ENCODE assay signal across 8 cellular contexts in the genomic region with DNA sequence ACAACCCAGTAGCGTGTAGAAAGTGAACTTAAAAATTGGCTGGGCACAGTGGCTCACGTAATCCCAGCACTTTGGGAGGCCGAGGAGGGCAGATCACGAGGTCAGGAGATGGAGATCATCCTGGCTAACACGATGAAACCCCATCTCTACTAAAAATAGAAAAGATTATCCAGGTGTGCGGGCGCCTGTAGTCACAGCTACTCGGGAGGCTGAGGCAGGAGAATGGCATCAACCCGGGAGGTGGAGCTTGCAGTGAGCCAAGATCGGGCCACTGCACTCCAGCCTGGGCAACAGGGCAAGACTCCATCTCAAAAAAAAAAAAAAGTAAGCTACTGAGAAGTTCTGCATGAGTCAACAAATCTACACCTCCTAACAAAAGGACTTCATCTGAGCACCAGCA. TPM values are rescaled to one million over a fixed set of nuclear protein-coding genes. Genes with fewer than 3 reads are reported as not detected.
DNase-seq lines count a peak whose midpoint lies in the region; ATAC-seq, FAIRE-seq and TF ChIP-seq lines count a peak whose summit lies in the region.
"Not testable (repeated sequence)": the region's sequence is repeated elsewhere in the genome, so short reads cannot be mapped to it uniquely, and the experiment has no call there.

No MANE protein-coding gene starts in this region.

- TF ChIP-seq POLR2A in GM12878 (IDR thresholded peaks at IDR 0.05; ENCODE audit: low read depth, low read length): not testable (repeated sequence)

- not testable (repeated sequence) for H3K36me3 ChIP-seq in CD8-positive, alpha-beta T cell (ENCODE audit: insufficient read depth, low read length)
- H3K36me3 ChIP-seq in OCI-LY1 (ENCODE audit: insufficient read depth, low read length) (peaks cover 81% of the 10 kb centered on the region), GM12878 (ENCODE audit: control insufficient read depth in 2 of 2, insufficient read depth in 2 of 2, low read length in 1 of 2) (peaks cover 4 to 27% of the 10 kb centered on the region in 2 experiments), trophoblast cell (ENCODE audit: control insufficient read depth in 1 of 2, insufficient read depth in 2 of 2, low read length in 2 of 2) (peaks cover 19 to 29% of the 10 kb centered on the region in 2 experiments)

- not testable (repeated sequence) for H3K4me3 Mint-ChIP-seq in CD8-positive, alpha-beta T cell; T-helper 2 cell treated with Interferon-gamma antibody and Interleukin-4, amounts not matched to agents 5 μg/mL and 100 μg/mL, for 36 hours; activated T-cell treated with anti-CD3 and anti-CD28 coated beads, Interleukin-2, amount 50 U/mL, for 24 hours; immature natural killer cell; type B pancreatic cell

- DNase-seq in CD8-positive, alpha-beta T cell; T-helper 2 cell treated with Interferon-gamma antibody and Interleukin-4, amounts not matched to agents 5 μg/mL and 100 μg/mL, for 36 hours (ENCODE audit: low spot score); activated T-cell treated with anti-CD3 and anti-CD28 coated beads, Interleukin-2, amount 50 U/mL, for 24 hours; GM12878 (ENCODE audit: low read depth, low spot score); immature natural killer cell; trophoblast cell; type B pancreatic cell (ENCODE audit: extremely low spot score, unreplicated experiment): not testable (repeated sequence)

- H3K9me2 ChIP-seq in OCI-LY1 (ENCODE audit: low read depth, low read length): not testable (repeated sequence)

- 53% methylated on average over 10 of the region's 10 CpGs for WGBS in GM12878 (ENCODE audit: insufficient coverage, insufficient replicate concordance, low lambda C conversion rate, missing lambda C conversion rate)
- WGBS in trophoblast cell (ENCODE audit: extremely low coverage, insufficient coverage, insufficient read length): no CpG with 5 or more reads among the region's 10 CpGs

- not testable (repeated sequence) for FAIRE-seq in GM12878 (lab: Jason Lieb, UNC)

- CTCF ChIA-PET in CD8-positive, alpha-beta T cell (lab: Charles Lee): interaction anchor here (0.6 to 9.8 kb wide), 15 partner anchors 11 to 342 kb away, joined by 3 to 79 read pairs (median 3); no protein-coding TSS in a partner anchor
- CTCF ChIA-PET in GM12878 (lab: Yijun Ruan, JAX): interaction anchor here (0.7 to 11.4 kb wide), 28 partner anchors 9 to 573 kb away, joined by 3 to 127 read pairs (median 4); a partner anchor contains a TSS

- H2BK120ac ChIP-seq in trophoblast cell (ENCODE audit: insufficient read depth, low read length, poor library complexity): not testable (repeated sequence)

- H4K91ac ChIP-seq in trophoblast cell (ENCODE audit: low read depth, low read length): not testable (repeated sequence)

- not testable (repeated sequence) for TF ChIP-seq RAD21 in GM12878 (IDR thresholded peaks at IDR 0.05; ENCODE audit: insufficient read depth, low read depth, low read length)

- H2AK5ac ChIP-seq in trophoblast cell (ENCODE audit: low read length): not testable (repeated sequence)

- H3K79me2 ChIP-seq in OCI-LY1 (ENCODE audit: insufficient read depth, low read length) (peaks cover 82% of the 10 kb centered on the region), GM12878 (ENCODE audit: control insufficient read depth, insufficient read depth, low read length) (peaks cover 79% of the 10 kb centered on the region), trophoblast cell (ENCODE audit: control insufficient read depth, insufficient read depth, low read length, poor library complexity) (peaks cover 33% of the 10 kb centered on the region)

- TF ChIP-seq CTCF in CD8-positive, alpha-beta T cell (IDR thresholded peaks at IDR 0.05); OCI-LY1 (IDR thresholded peaks at IDR 0.05; ENCODE audit: low read length); GM12878 (IDR thresholded peaks at IDR 0.05 in 2 of 3, conservative IDR thresholded peaks at IDR 0.05 in 1 of 3; ENCODE audit: control insufficient read depth in 2 of 3, extremely low read depth in 1 of 3, insufficient read depth in 1 of 3, low read depth in 3 of 3, low read length in 3 of 3); type B pancreatic cell (conservative IDR thresholded peaks at IDR 0.05): not testable (repeated sequence)

- not testable (repeated sequence) for H3K9me3 Mint-ChIP-seq in CD8-positive, alpha-beta T cell; T-helper 2 cell treated with Interferon-gamma antibody and Interleukin-4, amounts not matched to agents 5 μg/mL and 100 μg/mL, for 36 hours; activated T-cell treated with anti-CD3 and anti-CD28 coated beads, Interleukin-2, amount 50 U/mL, for 24 hours; immature natural killer cell; type B pancreatic cell

- TF ChIP-seq EP300 in GM12878 (IDR thresholded peaks at IDR 0.05; ENCODE audit: borderline replicate concordance in 1 of 2, control insufficient read depth in 1 of 2, low read depth in 2 of 2, low read length in 2 of 2): not testable (repeated sequence)

- not testable (repeated sequence) for H3K4me3 ChIP-seq in CD8-positive, alpha-beta T cell (ENCODE audit: low read depth, low read length); OCI-LY1 (ENCODE audit: low read depth, low read length, poor library complexity, severe bottlenecking); trophoblast cell (ENCODE audit: low read depth, low read length)
- H3K4me3 ChIP-seq in GM12878: peak overlapping the region; percentile 41; the same call in 1 of the 2 replicates

- H4K12ac ChIP-seq in trophoblast cell (ENCODE audit: low read depth, low read length): not testable (repeated sequence)

- H2BK12ac ChIP-seq in trophoblast cell (ENCODE audit: low read length): not testable (repeated sequence)

- not testable (repeated sequence) for H3K14ac ChIP-seq in trophoblast cell (ENCODE audit: low read length)

- peaks cover 61% of the 10 kb centered on the region for H3K36me3 Mint-ChIP-seq in CD8-positive, alpha-beta T cell
- peaks cover 45% of the 10 kb centered on the region for H3K36me3 Mint-ChIP-seq in T-helper 2 cell treated with Interferon-gamma antibody and Interleukin-4, amounts not matched to agents 5 μg/mL and 100 μg/mL, for 36 hours (ENCODE audit: low read depth)
- peaks cover 86% of the 10 kb centered on the region for H3K36me3 Mint-ChIP-seq in activated T-cell treated with anti-CD3 and anti-CD28 coated beads, Interleukin-2, amount 50 U/mL, for 24 hours (ENCODE audit: low read depth)
- H3K36me3 Mint-ChIP-seq in immature natural killer cell: not testable (repeated sequence)
- peaks cover 12% of the 10 kb centered on the region for H3K36me3 Mint-ChIP-seq in type B pancreatic cell

- RAD21 ChIA-PET in GM12878 (lab: Charles Lee; ENCODE audit: unreplicated experiment): interaction anchor here (0.8 to 8.6 kb wide), 24 partner anchors 9 to 578 kb away, joined by 3 to 65 read pairs (median 4); a partner anchor contains a TSS

- POLR2A ChIA-PET in CD8-positive, alpha-beta T cell (lab: Charles Lee): interaction anchor here (1.5 to 2.4 kb wide), 2 partner anchors 11 to 77 kb away, joined by 4 to 7 read pairs; no protein-coding TSS in a partner anchor
- POLR2A ChIA-PET in GM12878 (lab: Charles Lee): interaction anchor here (0.6 to 5.0 kb wide), 8 partner anchors 9 to 194 kb away, joined by 3 to 27 read pairs (median 4); no protein-coding TSS in a partner anchor

- H3K4me2 ChIP-seq in OCI-LY1 (ENCODE audit: low read length); trophoblast cell (ENCODE audit: low read length): not testable (repeated sequence)
- H3K4me2 ChIP-seq in GM12878 (ENCODE audit: control insufficient read depth, insufficient read depth): peak overlapping the region; percentile 45

- H4K8ac ChIP-seq in trophoblast cell (ENCODE audit: low read depth, low read length): not testable (repeated sequence)

- SMC1A ChIA-PET in GM12878 (lab: Charles Lee; ENCODE audit: uncharacterized antibody, unreplicated experiment): interaction anchor here (0.7 to 7.5 kb wide), 26 partner anchors 9 to 501 kb away, joined by 3 to 73 read pairs (median 4); no protein-coding TSS in a partner anchor

- not testable (repeated sequence) for H3K23ac ChIP-seq in trophoblast cell (ENCODE audit: low read length)

- not testable (repeated sequence) for H2BK5ac ChIP-seq in trophoblast cell (ENCODE audit: low read depth, low read length, poor library complexity)

- intact Hi-C loops in CD8-positive, alpha-beta T cell (cut with DNase I, micrococcal nuclease): loop anchor here (2.0 to 10.0 kb wide), 4 partner anchors 90 to 340 kb away; no protein-coding TSS in a partner anchor
- intact Hi-C loops in GM12878 (cut with micrococcal nuclease; ENCODE audit: unreplicated experiment): loop anchor here (5.0 kb wide), 2 partner anchors 75 kb away; no protein-coding TSS in a partner anchor

- H4K20me1 ChIP-seq in OCI-LY1 (ENCODE audit: insufficient read depth, low read length); GM12878 (ENCODE audit: control insufficient read depth, insufficient read depth): not testable (repeated sequence)

- H3K27me3 Mint-ChIP-seq in CD8-positive, alpha-beta T cell (ENCODE audit: low read depth); T-helper 2 cell treated with Interferon-gamma antibody and Interleukin-4, amounts not matched to agents 5 μg/mL and 100 μg/mL, for 36 hours (ENCODE audit: low read depth); activated T-cell treated with anti-CD3 and anti-CD28 coated beads, Interleukin-2, amount 50 U/mL, for 24 hours; immature natural killer cell (ENCODE audit: low read depth in 3 of 3); type B pancreatic cell: not testable (repeated sequence)

- not testable (repeated sequence) for BruUV-seq in GM12878 (replicated peaks; lab: Mats Ljungman, UMichigan)

- H3F3A ChIP-seq in OCI-LY1 (ENCODE audit: insufficient read depth, low read length): not testable (repeated sequence)

- in situ Hi-C loops in GM12878 (cut with MboI): not testable (repeated sequence)

- H3K27me3 ChIP-seq in CD8-positive, alpha-beta T cell (ENCODE audit: insufficient read depth, low read length); OCI-LY1 (ENCODE audit: insufficient read depth, low read length); GM12878 (replicated peaks in 1 of 2; ENCODE audit: control insufficient read depth in 2 of 2, insufficient read depth in 2 of 2, low read length in 1 of 2); trophoblast cell (ENCODE audit: insufficient read depth, low read length): not testable (repeated sequence)

- peaks cover 77% of the 10 kb centered on the region for H3K4me1 Mint-ChIP-seq in CD8-positive, alpha-beta T cell (ENCODE audit: low read depth)
- H3K4me1 Mint-ChIP-seq in T-helper 2 cell treated with Interferon-gamma antibody and Interleukin-4, amounts not matched to agents 5 μg/mL and 100 μg/mL, for 36 hours (ENCODE audit: low read depth): peaks cover 56% of the 10 kb centered on the region
- H3K4me1 Mint-ChIP-seq in activated T-cell treated with anti-CD3 and anti-CD28 coated beads, Interleukin-2, amount 50 U/mL, for 24 hours (ENCODE audit: low read depth): peaks cover 88% of the 10 kb centered on the region
- H3K4me1 Mint-ChIP-seq in immature natural killer cell (peaks cover 77 to 80% of the 10 kb centered on the region in 2 donors), type B pancreatic cell (ENCODE audit: unreplicated experiment) (peaks cover 25% of the 10 kb centered on the region)

- H3K4me1 ChIP-seq in CD8-positive, alpha-beta T cell (ENCODE audit: insufficient read depth, low read length): peaks cover 67% of the 10 kb centered on the region
- H3K4me1 ChIP-seq in OCI-LY1 (ENCODE audit: insufficient read depth, low read length, severe bottlenecking) (peaks cover 83% of the 10 kb centered on the region), GM12878 (ENCODE audit: control insufficient read depth, insufficient read depth, low read length) (peaks cover 63% of the 10 kb centered on the region)
- H3K4me1 ChIP-seq in trophoblast cell (ENCODE audit: control insufficient read depth in 1 of 2, insufficient read depth in 2 of 2, low read length in 2 of 2): not testable (repeated sequence)

- not testable (repeated sequence) for H3K27ac ChIP-seq in CD8-positive, alpha-beta T cell (ENCODE audit: low read depth, low read length); trophoblast cell (ENCODE audit: low read depth, low read length)
- H3K27ac ChIP-seq in OCI-LY1 (ENCODE audit: low read depth, low read length, poor library complexity, severe bottlenecking) (peak overlapping the region; percentile 57), GM12878 (ENCODE audit: control insufficient read depth, insufficient read depth) (peak overlapping the region; percentile 15; the same call in 1 of the 2 replicates)

- not testable (repeated sequence) for H3K79me1 ChIP-seq in trophoblast cell (ENCODE audit: low read length)

- ATAC-seq in CD8-positive, alpha-beta T cell; GM12878: not testable (repeated sequence)

- peak overlapping the region; percentile 83 for H3K4ac ChIP-seq in trophoblast cell (ENCODE audit: low read depth, low read length)

- H3K9me3 ChIP-seq in CD8-positive, alpha-beta T cell (ENCODE audit: low read length); OCI-LY1 (ENCODE audit: low read length); GM12878 (replicated peaks; ENCODE audit: control insufficient read depth, insufficient read depth, low read length); trophoblast cell (ENCODE audit: insufficient read depth, low read depth, low read length): not testable (repeated sequence)

- not testable (repeated sequence) for H3K18ac ChIP-seq in trophoblast cell (ENCODE audit: low read length)

- H2AFZ ChIP-seq in OCI-LY1 (ENCODE audit: low read length); GM12878 (ENCODE audit: control insufficient read depth, low read depth, low read length); trophoblast cell (ENCODE audit: insufficient read depth, low read length, poor library complexity): not testable (repeated sequence)

- H3K27ac Mint-ChIP-seq in CD8-positive, alpha-beta T cell: peak overlapping the region; percentile 64
- H3K27ac Mint-ChIP-seq in T-helper 2 cell treated with Interferon-gamma antibody and Interleukin-4, amounts not matched to agents 5 μg/mL and 100 μg/mL, for 36 hours: peak overlapping the region; percentile 66
- peak overlapping the region; percentile 89 for H3K27ac Mint-ChIP-seq in activated T-cell treated with anti-CD3 and anti-CD28 coated beads, Interleukin-2, amount 50 U/mL, for 24 hours
- H3K27ac Mint-ChIP-seq in immature natural killer cell: peak overlapping the region in 5 of 6 donors; percentile 31 to 76 (median 42)
- H3K27ac Mint-ChIP-seq in type B pancreatic cell: peak overlapping the region; percentile 41

- H3K9ac ChIP-seq in OCI-LY1 (ENCODE audit: low read length); GM12878 (ENCODE audit: control insufficient read depth, insufficient read depth, low read length); trophoblast cell (ENCODE audit: low read length): not testable (repeated sequence)

RNA-seq across cellular contexts. Expression of a gene that starts 26.7 kb away (rescaled TPM):
- total RNA-seq in CD8-positive, alpha-beta T cell: 100 to 1,000 TPM; 626 to 627 TPM
- 54.4 and 55.1 TPM in 2 replicates for total RNA-seq in GM12878 (2013; cell fraction: nucleolus; rRNA removed)
- total RNA-seq in GM12878 (2014; rRNA removed): 189 and 200 TPM in 2 replicates
- total RNA-seq in GM12878 (2014; rRNA removed; fragmentation: Illumina TruSeq; extraction: Trizol): 155 and 160 TPM in 2 replicates
- 248 and 249 TPM in 2 replicates for total RNA-seq in GM12878 (2021)
- polyA plus RNA-seq in GM12878 (2011; ENCODE audit: low read depth): 148 TPM
- 93.4 and 128 TPM in 2 replicates for polyA plus RNA-seq in GM12878 (2011; rRNA removed)
- 112 and 120 TPM in 2 replicates for polyA plus RNA-seq in GM12878 (2011; cell fraction: cytosol; rRNA removed)
- 120 and 221 TPM in 2 replicates for polyA plus RNA-seq in GM12878 (2011; cell fraction: nucleus; rRNA removed)
- polyA plus RNA-seq in GM12878 (2012): 164 and 171 TPM in 2 replicates
- polyA plus RNA-seq in GM12878 (2014; fragmentation: Illumina TruSeq; extraction: Trizol): 141 and 160 TPM in 2 replicates
- 10 to 100 TPM; 79.1 to 98.6 TPM for polyA plus RNA-seq in GM12878 (2014; fragmentation: Nextera tagmentation; extraction: Ambion mirVana)
- 162 and 171 TPM in 2 replicates for polyA plus RNA-seq in GM12878 (2014; rRNA removed)
- polyA plus RNA-seq in GM12878 (2016; fragmentation: Nextera tagmentation; extraction: Ambion mirVana): 100 to 1,000 TPM; 277 to 282 TPM
- 93.4 and 100 TPM in 2 replicates for polyA minus RNA-seq in GM12878 (2011; rRNA and poly(A)+ RNA removed)
- 46.6 and 47.4 TPM in 2 replicates for polyA minus RNA-seq in GM12878 (2011; cell fraction: cytosol; rRNA and poly(A)+ RNA removed)
- polyA minus RNA-seq in GM12878 (2011; cell fraction: nucleus; rRNA and poly(A)+ RNA removed): 24.4 and 59.1 TPM in 2 replicates
- polyA plus RNA-seq in immature natural killer cell: 100 to 1,000 TPM; 129 to 153 (median 139) TPM
- 490 and 492 TPM in 2 replicates for polyA plus RNA-seq in trophoblast cell (2013)
- total RNA-seq in type B pancreatic cell (ENCODE audit: low replicate concordance): 166 and 349 TPM in 2 replicates
